ENCODE assay signal across 8 cellular contexts in genomic region chr17:65121916-65122821, GRCh38. TPM values are rescaled to one million over a fixed set of nuclear protein-coding genes. Genes with fewer than 3 reads are reported as not detected.
DNase-seq lines count a peak whose midpoint lies in the region; ATAC-seq and TF ChIP-seq lines count a peak whose summit lies in the region.

No MANE protein-coding gene starts in this region.

- no TSS peak for BruUV-seq in Caco-2 (replicated peaks; lab: Mats Ljungman, UMichigan)

- DNase-seq in Caco-2, result no peak
- DNase-seq in activated naive CD4-positive, alpha-beta T cell treated with anti-CD3 and anti-CD28 coated beads, Interleukin-2, amount 50 U/mL, for 72 hours (ENCODE audit: low spot score in 2 of 2), result peak in 1 of 2 donors; percentile 63
- DNase-seq in mesothelial cell of epicardium (ENCODE audit: low spot score in 2 of 2, unreplicated experiment in 2 of 2), result no peak
- DNase-seq in tibial artery, result no peak
- DNase-seq in cerebellum (ENCODE audit: low spot score), result no peak

- H3K4me3 ChIP-seq in Caco-2 (ENCODE audit: low read depth, low read length), result peak overlapping the region; percentile 61
- peak overlapping the region; percentile 77 to 85 for H3K4me3 ChIP-seq in tibial artery

- peaks cover 6% of the 10 kb centered on the region for H3K36me3 Mint-ChIP-seq in Caco-2 (ENCODE audit: insufficient read depth, unreplicated experiment)
- H3K36me3 Mint-ChIP-seq in activated naive CD4-positive, alpha-beta T cell treated with anti-CD3 and anti-CD28 coated beads, Interleukin-2, amount 50 U/mL, for 72 hours, result peaks cover 0 to 8% of the 10 kb centered on the region in 2 donors
- H3K36me3 Mint-ChIP-seq in mesothelial cell of epicardium, result no peaks in the 10 kb centered on the region

- H3K9me3 Mint-ChIP-seq in Caco-2 (ENCODE audit: unreplicated experiment) (no peaks in the 10 kb centered on the region), mesothelial cell of epicardium (no peaks in the 10 kb centered on the region)
- peaks cover 0 to 4% of the 10 kb centered on the region in 2 donors for H3K9me3 Mint-ChIP-seq in activated naive CD4-positive, alpha-beta T cell treated with anti-CD3 and anti-CD28 coated beads, Interleukin-2, amount 50 U/mL, for 72 hours

- H3K4me1 ChIP-seq in Caco-2, result no peaks in the 10 kb centered on the region
- peaks cover 0 to 12% (median 2%) of the 10 kb centered on the region in 4 donors for H3K4me1 ChIP-seq in tibial artery

- H3K27ac ChIP-seq in tibial artery, result peak overlapping the region; percentile 91 to 93

- CTCF ChIA-PET in Caco-2 (lab: Charles Lee), result no interaction called here

- ATAC-seq in HG03432 (IDR thresholded peaks at IDR 0.05; ENCODE audit: unreplicated experiment) (peak; percentile 58), HG03139 (IDR thresholded peaks at IDR 0.05; ENCODE audit: unreplicated experiment) (no peak), GM18907 (IDR thresholded peaks at IDR 0.05; ENCODE audit: unreplicated experiment) (no peak)
- peak; percentile 86 to 94 for ATAC-seq in activated naive CD4-positive, alpha-beta T cell treated with anti-CD3 and anti-CD28 coated beads, Interleukin-2, amount 50 U/mL, for 72 hours

- H3K27me3 ChIP-seq in Caco-2 (replicated peaks; ENCODE audit: control insufficient read depth, insufficient read depth, low read length) (no peaks in the 10 kb centered on the region), tibial artery (peaks cover 0 to 3% of the 10 kb centered on the region in 2 donors)

- H3K4me3 Mint-ChIP-seq in Caco-2 (ENCODE audit: unreplicated experiment) (peak overlapping the region; percentile 89), mesothelial cell of epicardium (peak overlapping the region; percentile 85)

- H3K27ac Mint-ChIP-seq in Caco-2 (ENCODE audit: unreplicated experiment) (peak overlapping the region; percentile 88), mesothelial cell of epicardium (no peak overlapping the region)
- H3K27ac Mint-ChIP-seq in activated naive CD4-positive, alpha-beta T cell treated with anti-CD3 and anti-CD28 coated beads, Interleukin-2, amount 50 U/mL, for 72 hours, result peak overlapping the region; percentile 43 to 99

- H3K4me1 Mint-ChIP-seq in Caco-2 (ENCODE audit: low read depth, unreplicated experiment) (no peaks in the 10 kb centered on the region), mesothelial cell of epicardium (peaks cover 7% of the 10 kb centered on the region)

- no peak for TF ChIP-seq CTCF in Caco-2 (IDR thresholded peaks at IDR 0.05; ENCODE audit: insufficient read depth in 1 of 2, low read depth in 1 of 2, low read length in 1 of 2, severe bottlenecking in 1 of 2, unreplicated experiment in 1 of 2)
- no peak for TF ChIP-seq CTCF in mesothelial cell of epicardium (IDR thresholded peaks at IDR 0.05; ENCODE audit: unreplicated experiment)
- TF ChIP-seq CTCF in tibial artery (IDR thresholded peaks at IDR 0.05), result no peak

- POLR2A ChIA-PET in Caco-2 (lab: Charles Lee), result interaction anchor here (0.6 to 1.0 kb wide), 4 partner anchors 12 to 154 kb away, joined by 3 to 10 read pairs (median 7); partner anchors contain the start of gene GNA13

- H3K36me3 ChIP-seq in Caco-2 (ENCODE audit: control insufficient read depth, insufficient read depth, low read length) (no peaks in the 10 kb centered on the region), tibial artery (no peaks in the 10 kb centered on the region)

- peaks cover 4% of the 10 kb centered on the region for H3K27me3 Mint-ChIP-seq in Caco-2 (ENCODE audit: insufficient read depth, unreplicated experiment)
- H3K27me3 Mint-ChIP-seq in mesothelial cell of epicardium (ENCODE audit: low read depth), result peaks cover 10% of the 10 kb centered on the region

- intact Hi-C loops in Caco-2 (cut with micrococcal nuclease; ENCODE audit: unreplicated experiment), result loop anchor here (2.0 kb wide), 1 partner anchor 15 kb away; the partner anchor contains the start of gene RGS9
- intact Hi-C loops in tibial artery (cut with DNase I; ENCODE audit: low total_unique reads), result no loop called here

- H3K9me3 ChIP-seq in Caco-2, result no peaks in the 10 kb centered on the region
- no peaks in the 10 kb centered on the region for H3K9me3 ChIP-seq in tibial artery

RNA-seq across cellular contexts. Expression of gene RGS9, which starts 15.0 kb away (rescaled TPM):
- 5.5 and 6.3 TPM in 2 replicates for total RNA-seq in Caco-2 (2022)
- 1 to 10 TPM; 1.1 to 1.7 TPM for total RNA-seq in activated naive CD4-positive, alpha-beta T cell treated with anti-CD3 and anti-CD28 coated beads, Interleukin-2, amount 50 U/mL, for 72 hours
- 8.9 to 10.7 TPM (median 9.9 TPM) in 3 replicates for total RNA-seq in mesothelial cell of epicardium
- total RNA-seq in cerebellum, result 17.7 TPM

Comparison
In these comparisons a context has a peak if more than half of its experiments do, and no peak if none do; other contexts are left out.
1. ATAC-seq: peak in HG03432 (single experiment) and activated naive CD4-positive, alpha-beta T cell treated with anti-CD3 and anti-CD28 coated beads, Interleukin-2, amount 50 U/mL, for 72 hours (2 of 2); none in HG03139 (single experiment) and GM18907 (single experiment).